8 cellular contexts compared by ENCODE assay signal in genomic region chr2:178413472-178414265, GRCh38. TPM values are rescaled to one million over a fixed set of nuclear protein-coding genes. Genes with fewer than 3 reads are reported as not detected.
DNase-seq lines count a peak whose midpoint lies in the region; ATAC-seq lines count a peak whose summit lies in the region.

No MANE protein-coding gene starts in this region.

- peak overlapping the region; percentile 79 for H3K4me3 Mint-ChIP-seq in activated CD8-positive, alpha-beta T cell treated with anti-CD3 and anti-CD28 coated beads, Interleukin-2, amount 10 ng/mL, durations not matched to agents 7 days and 5 days

- peak overlapping the region; percentile 92 to 99 (median 94) for H3K9ac ChIP-seq in BLaER1 treated with 17β-estradiol and CSF1 and Interleukin-3, amounts not matched to agents 10 nM and 100 nM

- H3K27ac ChIP-seq in BLaER1 treated with 17β-estradiol and CSF1 and Interleukin-3, amounts not matched to agents 10 nM and 100 nM = peak overlapping the region; percentile 90 to 99 (median 97)

- peaks cover 30% of the 10 kb centered on the region for H3K4me1 Mint-ChIP-seq in activated CD8-positive, alpha-beta T cell treated with anti-CD3 and anti-CD28 coated beads, Interleukin-2, amount 10 ng/mL, durations not matched to agents 7 days and 5 days (ENCODE audit: low read depth)

- CTCF ChIA-PET in activated CD8-positive, alpha-beta T cell treated with anti-CD3 and anti-CD28 coated beads, Interleukin-2, amount 10 ng/mL, durations not matched to agents 7 days and 5 days (lab: Charles Lee) = interaction anchor here (1.2 to 6.1 kb wide), 21 partner anchors 9 to 407 kb away, joined by 3 to 179 read pairs (median 9); partner anchors contain the start of genes PJVK, PRKRA and RBM45

- no peaks in the 10 kb centered on the region for H3K27me3 ChIP-seq in BLaER1 treated with 17β-estradiol and CSF1 and Interleukin-3, amounts not matched to agents 10 nM and 100 nM

- H3K9me3 ChIP-seq in BLaER1 treated with 17β-estradiol and CSF1 and Interleukin-3, amounts not matched to agents 10 nM and 100 nM (replicated peaks in 1 of 11) = peaks cover 0 to 14% (median 0%) of the 10 kb centered on the region in 11 experiments; a peak in 4 of 22 replicates

- peaks cover 26 to 54% (median 46%) of the 10 kb centered on the region in 10 experiments for H3K4me1 ChIP-seq in BLaER1 treated with 17β-estradiol and CSF1 and Interleukin-3, amounts not matched to agents 10 nM and 100 nM

- POLR2A ChIA-PET in activated CD8-positive, alpha-beta T cell treated with anti-CD3 and anti-CD28 coated beads, Interleukin-2, amount 10 ng/mL, durations not matched to agents 7 days and 5 days (lab: Charles Lee) = interaction anchor here (0.6 to 3.7 kb wide), 8 partner anchors 9 to 301 kb away, joined by 3 to 55 read pairs (median 5); partner anchors contain the start of genes PJVK, PLEKHA3, PRKRA and RBM45

- H3K27ac Mint-ChIP-seq in activated CD8-positive, alpha-beta T cell treated with anti-CD3 and anti-CD28 coated beads, Interleukin-2, amount 10 ng/mL, durations not matched to agents 7 days and 5 days = peak overlapping the region; percentile 89

- ATAC-seq in GM19324 (IDR thresholded peaks at IDR 0.05; ENCODE audit: low FRiP score, unreplicated experiment) (peak; percentile 87), HG03457 (IDR thresholded peaks at IDR 0.05; ENCODE audit: unreplicated experiment) (peak; percentile 67)
- peak; percentile 83 for ATAC-seq in activated CD8-positive, alpha-beta T cell treated with anti-CD3 and anti-CD28 coated beads, Interleukin-2, amount 10 ng/mL, durations not matched to agents 7 days and 5 days

- peaks cover 5% of the 10 kb centered on the region for H3K9me3 Mint-ChIP-seq in activated CD8-positive, alpha-beta T cell treated with anti-CD3 and anti-CD28 coated beads, Interleukin-2, amount 10 ng/mL, durations not matched to agents 7 days and 5 days (ENCODE audit: insufficient read depth)

- peaks cover 11% of the 10 kb centered on the region for H3K36me3 Mint-ChIP-seq in activated CD8-positive, alpha-beta T cell treated with anti-CD3 and anti-CD28 coated beads, Interleukin-2, amount 10 ng/mL, durations not matched to agents 7 days and 5 days (ENCODE audit: low read depth)

- H3K4me2 ChIP-seq in BLaER1 treated with 17β-estradiol and CSF1 and Interleukin-3, amounts not matched to agents 10 nM and 100 nM = peak overlapping the region; percentile 68 to 88 (median 83)

- peak overlapping the region; percentile 58 to 77 (median 68) for H3K4me3 ChIP-seq in BLaER1 treated with 17β-estradiol and CSF1 and Interleukin-3, amounts not matched to agents 10 nM and 100 nM

- peaks cover 0 to 27% (median 6%) of the 10 kb centered on the region in 11 experiments; a peak in 8 of 22 replicates for H3K36me3 ChIP-seq in BLaER1 treated with 17β-estradiol and CSF1 and Interleukin-3, amounts not matched to agents 10 nM and 100 nM

- peaks cover 0 to 14% (median 0%) of the 10 kb centered on the region in 11 experiments; a peak in 2 of 22 replicates for H4K20me1 ChIP-seq in BLaER1 treated with 17β-estradiol and CSF1 and Interleukin-3, amounts not matched to agents 10 nM and 100 nM

- peaks cover 4% of the 10 kb centered on the region for H3K27me3 Mint-ChIP-seq in activated CD8-positive, alpha-beta T cell treated with anti-CD3 and anti-CD28 coated beads, Interleukin-2, amount 10 ng/mL, durations not matched to agents 7 days and 5 days (ENCODE audit: low read depth)

- peak; percentile 79 for DNase-seq in NCI-H526 treated with DMSO at 0.1 percent for 48 hours (lab: John Stamatoyannopoulos, UW)
- peak; percentile 86 for DNase-seq in activated CD8-positive, alpha-beta T cell treated with anti-CD3 and anti-CD28 coated beads, Interleukin-2, amount 10 ng/mL, durations not matched to agents 7 days and 5 days
- peak; percentile 54 for DNase-seq in effector CD8-positive, alpha-beta T cell (lab: John Stamatoyannopoulos, UW)
- DNase-seq in lung microvascular endothelial cell (ENCODE audit: low read depth in 2 of 2) = peak; percentile 80 to 85
- DNase-seq in stimulated activated CD4-positive, alpha-beta T cell treated with anti-CD3 and anti-CD28 coated beads, TNF-alpha, amount 100 ng/mL, for 4 hours (ENCODE audit: low read depth in 3 of 3) = peak; percentile 45 to 62 (median 58)

RNA-seq across cellular contexts. Expression of gene PRKRA, which starts 37.3 kb away (rescaled TPM):
- 10 to 100 TPM; 41.2 to 41.8 TPM for total RNA-seq in activated CD8-positive, alpha-beta T cell treated with anti-CD3 and anti-CD28 coated beads, Interleukin-2, amount 10 ng/mL, durations not matched to agents 7 days and 5 days
- 24.4 and 33.3 TPM in 2 replicates for total RNA-seq in lung microvascular endothelial cell

RNA-seq across cellular contexts. Expression of gene PJVK, which starts 37.5 kb away (rescaled TPM):
- total RNA-seq in activated CD8-positive, alpha-beta T cell treated with anti-CD3 and anti-CD28 coated beads, Interleukin-2, amount 10 ng/mL, durations not matched to agents 7 days and 5 days = under 1 TPM; 0.50 to 0.99 TPM
- total RNA-seq in lung microvascular endothelial cell = 0.20 and 0.44 TPM in 2 replicates

Comparison
In these comparisons a context has a peak if more than half of its experiments do, and no peak if none do; other contexts are left out.
1. Peak in every context shown above with its lines: DNase-seq, ATAC-seq, H3K4me3 ChIP-seq and H3K27ac ChIP-seq.